Comparison of ENCODE assay signal across 8 cellular contexts in the genomic region with DNA sequence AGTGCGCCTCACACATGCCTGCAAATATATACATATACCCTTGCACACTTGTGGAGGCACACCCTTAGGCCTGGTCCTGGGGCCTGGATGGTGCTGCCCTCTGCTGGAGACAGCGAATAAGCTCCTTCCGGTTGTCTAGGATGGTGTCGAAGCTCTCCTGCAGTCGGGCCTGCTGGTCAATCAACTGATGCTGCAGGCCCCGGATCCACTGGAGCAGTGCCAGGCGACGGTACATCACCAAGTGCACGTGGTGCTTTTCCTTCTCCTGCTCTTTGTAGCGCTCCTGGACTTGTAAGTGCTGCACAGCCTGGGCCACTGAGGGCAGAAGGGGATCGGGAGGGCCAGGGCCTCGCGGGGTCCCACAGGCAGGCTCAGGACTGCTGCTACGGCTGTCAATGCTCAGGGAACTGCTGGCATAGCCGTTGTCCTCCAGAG. TPM values are rescaled to one million over a fixed set of nuclear protein-coding genes. Genes with fewer than 3 reads are reported as not detected.
DNase-seq lines count a peak whose midpoint lies in the region; ATAC-seq and TF ChIP-seq lines count a peak whose summit lies in the region.

No MANE protein-coding gene starts in this region.

- peak overlapping the region; percentile 45 for H3K27ac Mint-ChIP-seq in T-helper 17 cell

- DNase-seq in BE2C, result peak; percentile 87
- peak; percentile 55 for DNase-seq in NCI-H146 (lab: John Stamatoyannopoulos, UW)
- peak; percentile 55 to 74 (median 60) for DNase-seq in T-helper 17 cell
- peak; percentile 64 for DNase-seq in amniotic epithelial cell (ENCODE audit: low read depth)
- no peak for DNase-seq in right atrium auricular region (ENCODE audit: low spot score)

- H3K4me3 Mint-ChIP-seq in T-helper 17 cell, result peak overlapping the region; percentile 55

- H3K27me3 ChIP-seq in BE2C (no peaks in the 10 kb centered on the region), right atrium auricular region (no peaks in the 10 kb centered on the region), skeletal muscle tissue (ENCODE audit: control insufficient read depth in 3 of 3, insufficient read depth in 3 of 3, low read length in 3 of 3) (peaks cover 0 to 3% (median 0%) of the 10 kb centered on the region in 3 donors)

- TF ChIP-seq CTCF in BE2C (IDR thresholded peaks at IDR 0.05; ENCODE audit: low read depth, low read length), result peak; percentile 74
- peak; percentile 66 to 83 for TF ChIP-seq CTCF in right atrium auricular region (IDR thresholded peaks at IDR 0.05)

- H3K4me1 Mint-ChIP-seq in T-helper 17 cell, result peaks cover 31% of the 10 kb centered on the region

- H3K36me3 ChIP-seq in BE2C (peaks cover 6% of the 10 kb centered on the region), right atrium auricular region (peaks cover 13% of the 10 kb centered on the region), skeletal muscle tissue (ENCODE audit: control insufficient read depth in 3 of 3, insufficient read depth in 3 of 3, low read length in 3 of 3) (peaks cover 7 to 24% (median 9%) of the 10 kb centered on the region in 3 donors)

- H3K9me3 ChIP-seq in BE2C (no peaks in the 10 kb centered on the region), T-helper 17 cell (ENCODE audit: control insufficient read depth, low read length, poor library complexity, severe bottlenecking) (no peaks in the 10 kb centered on the region), right atrium auricular region (no peaks in the 10 kb centered on the region), skeletal muscle tissue (ENCODE audit: control insufficient read depth in 3 of 3, low read length in 3 of 3) (no peaks in the 10 kb centered on the region)

- H3K4me3 ChIP-seq in BE2C (ENCODE audit: low read depth, low read length), result no peak overlapping the region
- no peak overlapping the region for H3K4me3 ChIP-seq in right atrium auricular region
- H3K4me3 ChIP-seq in skeletal muscle tissue (ENCODE audit: low read length in 3 of 3), result peak overlapping the region; percentile 8 to 32 (median 24)

- H3K4me1 ChIP-seq in BE2C (peaks cover 4% of the 10 kb centered on the region; the same call in 1 of the 2 replicates), right atrium auricular region (peaks cover 0 to 37% of the 10 kb centered on the region in 2 donors), skeletal muscle tissue (ENCODE audit: control insufficient read depth in 3 of 3, insufficient read depth in 3 of 3, low read length in 3 of 3) (peaks cover 24 to 43% (median 34%) of the 10 kb centered on the region in 3 donors)

- H3K27me3 Mint-ChIP-seq in T-helper 17 cell, result no peaks in the 10 kb centered on the region

- peaks cover 8% of the 10 kb centered on the region for H3K36me3 Mint-ChIP-seq in T-helper 17 cell (ENCODE audit: low read depth)

- H3K27ac ChIP-seq in right atrium auricular region, result no peak overlapping the region
- H3K27ac ChIP-seq in skeletal muscle tissue (ENCODE audit: low read depth, low read length), result no peak overlapping the region

- peak overlapping the region in 2 of 3 donors; percentile 7 to 45 for H3K9ac ChIP-seq in skeletal muscle tissue (ENCODE audit: low read depth in 1 of 3, low read length in 3 of 3)

- peak; percentile 50 for ATAC-seq in GM19397 (IDR thresholded peaks at IDR 0.05; ENCODE audit: unreplicated experiment)
- ATAC-seq in T-helper 17 cell, result peak; percentile 71
- ATAC-seq in HG03520 (IDR thresholded peaks at IDR 0.05; ENCODE audit: unreplicated experiment), result no peak

RNA-seq across cellular contexts. Expression of gene C1orf216, which starts 3.1 kb away (rescaled TPM):
- 37.7 TPM for polyA plus RNA-seq in BE2C (2012; ENCODE audit: insufficient read depth, insufficient read length, low read depth)
- total RNA-seq in T-helper 17 cell (1 to 10 TPM; 5.7 to 9.9 TPM), right atrium auricular region (10 to 100 TPM; 13.1 to 16.1 TPM), skeletal muscle tissue (10.4 TPM)

RNA-seq across cellular contexts. Expression of gene CLSPN, which starts 54.2 kb away (rescaled TPM):
- polyA plus RNA-seq in BE2C (2012; ENCODE audit: insufficient read depth, insufficient read length, low read depth), result 0.57 TPM
- total RNA-seq in T-helper 17 cell (1 to 10 TPM in 1 of 2 donors, under 1 TPM in 1; 0.90 to 1.5 TPM), right atrium auricular region (1 to 10 TPM in 1 of 2 donors, under 1 TPM in 1; 0.08 to 1.1 TPM), skeletal muscle tissue (1.6 TPM)

Comparison
In these comparisons a context has a peak if more than half of its experiments do, and no peak if none do; other contexts are left out.
1. H3K4me3 ChIP-seq: peak in skeletal muscle tissue (3 of 3); none in BE2C (single experiment) and right atrium auricular region (0 of 2).